Comparison of ENCODE assay signal across 22 cellular contexts in genomic region chr7:32577421-32577820, GRCh38.
DNase-seq lines count a peak whose midpoint lies in the region; ATAC-seq, FAIRE-seq and TF ChIP-seq lines count a peak whose summit lies in the region.
"Had no signal": no experiment of that assay in that cellular context is flagged by ENCODE, and none has a peak within 500 bp of the region (broad histone marks: within the 10 kb centered on the region; RNA-seq: fewer than 3 reads in every experiment).

No MANE protein-coding gene starts in this region.

- H3K27me3 Mint-ChIP-seq in Calu3 (ENCODE audit: unreplicated experiment) = no peaks in the 10 kb centered on the region
- H3K27me3 Mint-ChIP-seq in activated CD4-positive, alpha-beta T cell treated with anti-CD3 and anti-CD28 coated beads, Interleukin-2, amount 10 ng/mL, durations not matched to agents 24 days and 14 days = no peaks in the 10 kb centered on the region
- no peaks in the 10 kb centered on the region for H3K27me3 Mint-ChIP-seq in stimulated activated naive B cell treated with anti-CD40 and anti-IgM and Interleukin-4, amounts not matched to agents 10 μg/mL and 1 μg/mL and 100 μg/mL, for 72 hours
- H3K27me3 Mint-ChIP-seq: CD4-positive, alpha-beta memory T cell had no signal

- H3K4me2 ChIP-seq in K562 (ENCODE audit: insufficient read depth, low read length) = no peak overlapping the region
- H3K4me2 ChIP-seq: BLaER1 treated with 17β-estradiol and CSF1 and Interleukin-3, amounts not matched to agents 10 nM and 100 nM had no signal

- CTCF ChIA-PET in Calu3 (lab: Charles Lee) (no interaction called here), K562 (lab: Yijun Ruan, JAX; ENCODE audit: low intra/inter-chr PET ratio) (no interaction called here)

- H3K9me1 ChIP-seq in K562 (ENCODE audit: control insufficient read depth, insufficient read depth, low read length) = no peaks in the 10 kb centered on the region

- no peaks in the 10 kb centered on the region for H3K9me3 Mint-ChIP-seq in Calu3 (ENCODE audit: low read depth, unreplicated experiment)
- no peaks in the 10 kb centered on the region for H3K9me3 Mint-ChIP-seq in stimulated activated effector memory CD8-positive, alpha-beta T cell treated with anti-CD3 and anti-CD28 coated beads, Interleukin-12 subunit alpha, Interleukin-12 subunit beta, amount 100 ng/mL, for 72 hours
- no peaks in the 10 kb centered on the region for H3K9me3 Mint-ChIP-seq in activated CD4-positive, alpha-beta T cell treated with anti-CD3 and anti-CD28 coated beads, Interleukin-2, amount 10 ng/mL, durations not matched to agents 24 days and 14 days
- H3K9me3 Mint-ChIP-seq in stimulated activated naive B cell treated with anti-CD40 and anti-IgM and Interleukin-4, amounts not matched to agents 10 μg/mL and 1 μg/mL and 100 μg/mL, for 72 hours = no peaks in the 10 kb centered on the region
- H3K9me3 Mint-ChIP-seq: CD4-positive, alpha-beta memory T cell had no signal

- intact Hi-C loops in Calu3 (cut with micrococcal nuclease; ENCODE audit: unreplicated experiment) = no loop called here
- intact Hi-C loops in K562 (cut with micrococcal nuclease) = no loop called here
- intact Hi-C loops in activated CD4-positive, alpha-beta T cell treated with anti-CD3 and anti-CD28 coated beads, Interleukin-2, amount 10 ng/mL, durations not matched to agents 24 days and 14 days (cut with micrococcal nuclease) = no loop called here

- no peaks in the 10 kb centered on the region for H3K4me1 ChIP-seq in K562 (replicated peaks in 1 of 2; ENCODE audit: control insufficient read depth in 2 of 2, insufficient read depth in 2 of 2, low read length in 2 of 2)
- H3K4me1 ChIP-seq: Peyer's patch had no signal

- H4K20me1 ChIP-seq in K562 (replicated peaks; ENCODE audit: control insufficient read depth, insufficient read depth, low read length) = no peaks in the 10 kb centered on the region

- peaks cover 80% of the 10 kb centered on the region for H3K36me3 Mint-ChIP-seq in Calu3 (ENCODE audit: insufficient read depth, unreplicated experiment)
- H3K36me3 Mint-ChIP-seq in stimulated activated effector memory CD8-positive, alpha-beta T cell treated with anti-CD3 and anti-CD28 coated beads, Interleukin-12 subunit alpha, Interleukin-12 subunit beta, amount 100 ng/mL, for 72 hours = peaks cover 96% of the 10 kb centered on the region
- H3K36me3 Mint-ChIP-seq in activated CD4-positive, alpha-beta T cell treated with anti-CD3 and anti-CD28 coated beads, Interleukin-2, amount 10 ng/mL, durations not matched to agents 24 days and 14 days (ENCODE audit: low read depth) = peaks cover 43% of the 10 kb centered on the region
- peaks cover 22 to 33% of the 10 kb centered on the region in 2 donors for H3K36me3 Mint-ChIP-seq in stimulated activated naive B cell treated with anti-CD40 and anti-IgM and Interleukin-4, amounts not matched to agents 10 μg/mL and 1 μg/mL and 100 μg/mL, for 72 hours

- TF ChIP-seq POLR2A in K562 (conservative IDR thresholded peaks at IDR 0.05) = no peak

- FAIRE-seq in K562 (lab: Jason Lieb, UNC) = no peak
- FAIRE-seq: H54 had no signal

- no peaks in the 10 kb centered on the region for H3K9me3 ChIP-seq in K562 (replicated peaks; ENCODE audit: control insufficient read depth, insufficient read depth, low read depth, low read length)
- H3K9me3 ChIP-seq: BLaER1 treated with 17β-estradiol and CSF1 and Interleukin-3, amounts not matched to agents 10 nM and 100 nM; MG63; Peyer's patch had no signal

- H3K27ac Mint-ChIP-seq in Calu3 (ENCODE audit: unreplicated experiment) = peak overlapping the region; percentile 64
- H3K27ac Mint-ChIP-seq in stimulated activated effector memory CD8-positive, alpha-beta T cell treated with anti-CD3 and anti-CD28 coated beads, Interleukin-12 subunit alpha, Interleukin-12 subunit beta, amount 100 ng/mL, for 72 hours = peak overlapping the region; percentile 2
- H3K27ac Mint-ChIP-seq in activated CD4-positive, alpha-beta T cell treated with anti-CD3 and anti-CD28 coated beads, Interleukin-2, amount 10 ng/mL, durations not matched to agents 24 days and 14 days = no peak overlapping the region
- H3K27ac Mint-ChIP-seq in stimulated activated naive B cell treated with anti-CD40 and anti-IgM and Interleukin-4, amounts not matched to agents 10 μg/mL and 1 μg/mL and 100 μg/mL, for 72 hours = no peak overlapping the region

- no peak overlapping the region for H2AFZ ChIP-seq in K562 (ENCODE audit: low read depth, low read length)

- TF ChIP-seq CTCF in Calu3 (IDR thresholded peaks at IDR 0.05; ENCODE audit: unreplicated experiment) = no peak
- no peak for TF ChIP-seq CTCF in K562 (IDR thresholded peaks at IDR 0.05 in 2 of 3, conservative IDR thresholded peaks at IDR 0.05 in 1 of 3; ENCODE audit: insufficient read depth in 2 of 3, low read depth in 1 of 3, low read length in 3 of 3)

- peaks cover 89% of the 10 kb centered on the region for H3K36me3 ChIP-seq in K562 (ENCODE audit: control insufficient read depth, insufficient read depth, low read length)

- H3K4me3 Mint-ChIP-seq in Calu3 (ENCODE audit: low read depth, unreplicated experiment) = no peak overlapping the region
- H3K4me3 Mint-ChIP-seq in stimulated activated effector memory CD8-positive, alpha-beta T cell treated with anti-CD3 and anti-CD28 coated beads, Interleukin-12 subunit alpha, Interleukin-12 subunit beta, amount 100 ng/mL, for 72 hours = no peak overlapping the region
- no peak overlapping the region for H3K4me3 Mint-ChIP-seq in activated CD4-positive, alpha-beta T cell treated with anti-CD3 and anti-CD28 coated beads, Interleukin-2, amount 10 ng/mL, durations not matched to agents 24 days and 14 days
- no peak overlapping the region for H3K4me3 Mint-ChIP-seq in stimulated activated naive B cell treated with anti-CD40 and anti-IgM and Interleukin-4, amounts not matched to agents 10 μg/mL and 1 μg/mL and 100 μg/mL, for 72 hours
- H3K4me3 Mint-ChIP-seq: CD4-positive, alpha-beta memory T cell had no signal

- TF ChIP-seq EP300 in K562 (IDR thresholded peaks at IDR 0.05; ENCODE audit: low read length) = no peak

- BruUV-seq in Calu3 (replicated peaks; lab: Mats Ljungman, UMichigan) (no TSS peak), K562 (replicated peaks; lab: Mats Ljungman, UMichigan) (no TSS peak)

- DNase-seq in DMS 273 (lab: John Stamatoyannopoulos, UW; ENCODE audit: unreplicated experiment) (peak; percentile 32), DMS 273 treated with DMSO at 0.1 percent for 48 hours (lab: John Stamatoyannopoulos, UW) (no peak), Calu3 (no peak), K562 (ENCODE audit: extremely low read depth in 1 of 4, low spot score in 3 of 4) (no peak)
- no peak for DNase-seq in stimulated activated effector memory CD8-positive, alpha-beta T cell treated with anti-CD3 and anti-CD28 coated beads, Interleukin-12 subunit alpha, Interleukin-12 subunit beta, amount 100 ng/mL, for 72 hours (ENCODE audit: low spot score in 2 of 2)
- DNase-seq in activated CD4-positive, alpha-beta T cell treated with anti-CD3 and anti-CD28 coated beads, Interleukin-2, amount 10 ng/mL, durations not matched to agents 24 days and 14 days = no peak
- no peak for DNase-seq in stimulated activated naive B cell treated with anti-CD40 and anti-IgM and Interleukin-4, amounts not matched to agents 10 μg/mL and 1 μg/mL and 100 μg/mL, for 72 hours
- DNase-seq: ACHN; CD4-positive, alpha-beta memory T cell; EL; GF-D8; MG63; NCI-H1417; NCI-H187 treated with DMSO at 0.1 percent for 48 hours; NCI-H2107; NCI-H446 treated with DMSO at 0.1 percent for 48 hours; NCI-H748 treated with DMSO at 0.1 percent for 48 hours; Peyer's patch had no signal

- no peaks in the 10 kb centered on the region for H3K27me3 ChIP-seq in K562 (ENCODE audit: control insufficient read depth in 2 of 2, insufficient read depth in 2 of 2, low read length in 2 of 2)
- H3K27me3 ChIP-seq: BLaER1 treated with 17β-estradiol and CSF1 and Interleukin-3, amounts not matched to agents 10 nM and 100 nM; MG63; Peyer's patch had no signal

- no peak overlapping the region for H3K4me3 ChIP-seq in K562
- H3K4me3 ChIP-seq: BLaER1 treated with 17β-estradiol and CSF1 and Interleukin-3, amounts not matched to agents 10 nM and 100 nM; MG63; Peyer's patch had no signal

- no peak for TF ChIP-seq RAD21 in K562 (CRISPR knock-in tag; conservative IDR thresholded peaks at IDR 0.05 in 1 of 2, IDR thresholded peaks at IDR 0.05 in 1 of 2)

- ATAC-seq in K562 (peak; percentile 65), GM18907 (IDR thresholded peaks at IDR 0.05; ENCODE audit: unreplicated experiment) (no peak)
- ATAC-seq in stimulated activated effector memory CD8-positive, alpha-beta T cell treated with anti-CD3 and anti-CD28 coated beads, Interleukin-12 subunit alpha, Interleukin-12 subunit beta, amount 100 ng/mL, for 72 hours = no peak
- no peak for ATAC-seq in stimulated activated naive B cell treated with anti-CD40 and anti-IgM and Interleukin-4, amounts not matched to agents 10 μg/mL and 1 μg/mL and 100 μg/mL, for 72 hours (replicated peaks)

- no peak overlapping the region for H3K27ac ChIP-seq in K562 (ENCODE audit: extremely low read depth, low read depth, low read length)
- H3K27ac ChIP-seq: 22Rv1; BLaER1 treated with 17β-estradiol and CSF1 and Interleukin-3, amounts not matched to agents 10 nM and 100 nM; Peyer's patch had no signal

- H3K9ac ChIP-seq in K562 (ENCODE audit: insufficient read depth in 1 of 2, low read depth in 2 of 2, low read length in 2 of 2) = peak overlapping the region in 1 of 2 experiments; percentile 62; a peak in 2 of 4 replicates
- H3K9ac ChIP-seq: BLaER1 treated with 17β-estradiol and CSF1 and Interleukin-3, amounts not matched to agents 10 nM and 100 nM had no signal

- WGBS in K562 (ENCODE audit: insufficient coverage, low coverage, missing lambda C conversion rate) = 96% methylated on average over 2 of the region's 2 CpGs

- peaks cover 8% of the 10 kb centered on the region for H3K4me1 Mint-ChIP-seq in Calu3 (ENCODE audit: low read depth, unreplicated experiment)
- H3K4me1 Mint-ChIP-seq in stimulated activated effector memory CD8-positive, alpha-beta T cell treated with anti-CD3 and anti-CD28 coated beads, Interleukin-12 subunit alpha, Interleukin-12 subunit beta, amount 100 ng/mL, for 72 hours = no peaks in the 10 kb centered on the region
- no peaks in the 10 kb centered on the region for H3K4me1 Mint-ChIP-seq in activated CD4-positive, alpha-beta T cell treated with anti-CD3 and anti-CD28 coated beads, Interleukin-2, amount 10 ng/mL, durations not matched to agents 24 days and 14 days
- peaks cover 0 to 3% of the 10 kb centered on the region in 2 donors for H3K4me1 Mint-ChIP-seq in stimulated activated naive B cell treated with anti-CD40 and anti-IgM and Interleukin-4, amounts not matched to agents 10 μg/mL and 1 μg/mL and 100 μg/mL, for 72 hours
- H3K4me1 Mint-ChIP-seq: CD4-positive, alpha-beta memory T cell had no signal

- in situ Hi-C loops in K562 (cut with MboI) = no loop called here

- POLR2A ChIA-PET in K562 (lab: Yijun Ruan, JAX) = interaction anchor here (0.7 kb wide), 1 partner anchor 30 kb away, joined by 3 read pairs; no protein-coding TSS in a partner anchor

- no peaks in the 10 kb centered on the region for H3K79me2 ChIP-seq in K562 (ENCODE audit: control insufficient read depth, insufficient read depth, low read length)

TF ChIP-seq in K562, 482 proteins besides CTCF, POLR2A, EP300 and RAD21 (continues in another document):
- TF ChIP-seq ZNF282 (CRISPR knock-in tag; IDR thresholded peaks at IDR 0.05) (no peak), MAFG (tag; conservative IDR thresholded peaks at IDR 0.05) (no peak)

Comparison
In these comparisons a context has a peak if more than half of its experiments do, and no peak if none do; other contexts are left out.
1. H3K27ac Mint-ChIP-seq: peak in Calu3 (single experiment) and stimulated activated effector memory CD8-positive, alpha-beta T cell treated with anti-CD3 and anti-CD28 coated beads, Interleukin-12 subunit alpha, Interleukin-12 subunit beta, amount 100 ng/mL, for 72 hours (single experiment); none in activated CD4-positive, alpha-beta T cell treated with anti-CD3 and anti-CD28 coated beads, Interleukin-2, amount 10 ng/mL, durations not matched to agents 24 days and 14 days (single experiment) and stimulated activated naive B cell treated with anti-CD40 and anti-IgM and Interleukin-4, amounts not matched to agents 10 μg/mL and 1 μg/mL and 100 μg/mL, for 72 hours (single experiment).